28 cellular contexts compared by ENCODE assay signal in the genomic region with DNA sequence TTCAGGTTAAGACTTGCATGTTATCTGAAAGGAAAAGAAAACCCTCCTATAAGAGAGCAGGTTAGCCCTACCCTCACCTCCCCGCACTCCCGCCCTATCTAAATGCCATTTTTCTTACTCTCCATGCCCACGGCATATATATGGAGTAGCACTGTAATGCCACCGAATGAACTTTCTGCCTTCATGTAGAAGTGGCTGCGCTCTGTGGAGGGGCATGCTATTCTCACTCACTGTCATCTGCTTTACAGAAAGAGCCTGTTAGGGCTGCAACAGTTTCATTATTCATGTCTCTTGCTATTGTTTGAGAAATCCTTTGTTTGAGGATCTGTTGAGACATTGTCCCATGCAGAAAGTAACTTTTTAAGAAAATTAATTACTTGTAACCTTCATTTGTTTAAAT.
"Had no signal": no experiment of that assay in that cellular context is flagged by ENCODE, and none has a peak within 500 bp of the region (broad histone marks: within the 10 kb centered on the region; RNA-seq: fewer than 3 reads in every experiment).

No MANE protein-coding gene starts in this region.

- H3K27me3 ChIP-seq: brain microvascular endothelial cell, esophagus muscularis mucosa, pancreas, suprapubic skin, transverse colon, vagina had no signal

- H3K9me3 ChIP-seq: esophagus muscularis mucosa, mucosa of descending colon, pancreas, psoas muscle, suprapubic skin, transverse colon, vagina had no signal

- H3K4me1 ChIP-seq: pancreas, psoas muscle, transverse colon, vagina had no signal

- H3K27ac Mint-ChIP-seq: activated B cell treated with CpG ODN at 0.5 μM for 24 hours; activated CD4-positive, alpha-beta T cell treated with anti-CD3 and anti-CD28 coated beads for 36 hours; activated naive CD4-positive, alpha-beta T cell treated with anti-CD3 and anti-CD28 coated beads, Interleukin-2, amount 50 U/mL, for 72 hours; activated T-cell treated with anti-CD3 and anti-CD28 coated beads, Interleukin-2, amount 50 U/mL, for 24 hours; activated T-helper 17 cell treated with anti-CD3 and anti-CD28 coated beads, Interleukin-2, amount 50 U/mL, for 72 hours; memory B cell; stimulated activated effector memory CD8-positive, alpha-beta T cell treated with anti-CD3 and anti-CD28 coated beads, Interleukin-12 subunit alpha, Interleukin-12 subunit beta, amount 100 ng/mL, for 72 hours; stimulated activated naive CD8-positive, alpha-beta T cell treated with anti-CD3 and anti-CD28 coated beads, Interleukin-15, amount 100 ng/mL, for 72 hours; T-helper 1 cell treated with Interleukin-12 subunit alpha and Interleukin-12 subunit beta and Interleukin-4 antibody, amounts not matched to agents 30 μg/mL and 1 μg/mL, for 36 hours had no signal

- H3K27ac ChIP-seq: brain microvascular endothelial cell, pancreas, psoas muscle, suprapubic skin, transverse colon, vagina had no signal

- H3K4me1 Mint-ChIP-seq: activated B cell treated with CpG ODN at 0.5 μM for 24 hours; activated CD4-positive, alpha-beta T cell treated with anti-CD3 and anti-CD28 coated beads for 36 hours; activated T-helper 17 cell treated with anti-CD3 and anti-CD28 coated beads, Interleukin-2, amount 50 U/mL, for 72 hours; memory B cell; stimulated activated effector memory CD8-positive, alpha-beta T cell treated with anti-CD3 and anti-CD28 coated beads, Interleukin-12 subunit alpha, Interleukin-12 subunit beta, amount 100 ng/mL, for 72 hours; stimulated activated naive CD8-positive, alpha-beta T cell treated with anti-CD3 and anti-CD28 coated beads, Interleukin-15, amount 100 ng/mL, for 72 hours had no signal

- H3K4me3 ChIP-seq: mucosa of descending colon, psoas muscle, transverse colon, vagina had no signal

- ATAC-seq: activated CD4-positive, alpha-beta T cell treated with anti-CD3 and anti-CD28 coated beads for 36 hours; activated naive CD4-positive, alpha-beta T cell treated with anti-CD3 and anti-CD28 coated beads, Interleukin-2, amount 50 U/mL, for 72 hours; activated T-helper 17 cell treated with anti-CD3 and anti-CD28 coated beads, Interleukin-2, amount 50 U/mL, for 72 hours; left colon; mucosa of descending colon; pancreas; psoas muscle; stimulated activated effector memory CD8-positive, alpha-beta T cell treated with anti-CD3 and anti-CD28 coated beads, Interleukin-12 subunit alpha, Interleukin-12 subunit beta, amount 100 ng/mL, for 72 hours; stimulated activated naive CD8-positive, alpha-beta T cell treated with anti-CD3 and anti-CD28 coated beads, Interleukin-15, amount 100 ng/mL, for 72 hours had no signal

- DNase-seq: activated B cell treated with CpG ODN at 0.5 μM for 24 hours; activated CD4-positive, alpha-beta T cell treated with anti-CD3 and anti-CD28 coated beads for 36 hours; activated CD4-positive, alpha-beta T cell treated with anti-CD3 and anti-CD28 coated beads, Interleukin-2, amount 50 U/mL, for 4 hours; activated CD8-positive, alpha-beta memory T cell treated with anti-CD3 and anti-CD28 coated beads for 24 hours; activated CD8-positive, alpha-beta memory T cell treated with anti-CD3 and anti-CD28 coated beads, Interleukin-2, amount 50 U/mL, for 4 hours; activated T-cell treated with anti-CD3 and anti-CD28 coated beads, Interleukin-2, amount 50 U/mL, for 24 hours; aorta; brain microvascular endothelial cell; caudate nucleus; effector memory CD4-positive, alpha-beta T cell; left colon; mucosa of descending colon; pancreas; psoas muscle; right cardiac atrium; stimulated activated CD4-positive, alpha-beta T cell treated with anti-CD3 and anti-CD28 coated beads, Interleukin-12 subunit alpha, Interleukin-12 subunit beta, amount 100 ng/mL, for 4 hours; stimulated activated CD4-positive, alpha-beta T cell treated with anti-CD3 and anti-CD28 coated beads, Interleukin-1b, Interleukin-23, amount 100 ng/mL, for 48 hours; stimulated activated naive CD8-positive, alpha-beta T cell treated with anti-CD3 and anti-CD28 coated beads, Interleukin-15, amount 100 ng/mL, for 72 hours; T1000; transverse colon had no signal

- H3K9me3 Mint-ChIP-seq: activated naive CD4-positive, alpha-beta T cell treated with anti-CD3 and anti-CD28 coated beads, Interleukin-2, amount 50 U/mL, for 72 hours; activated T-helper 17 cell treated with anti-CD3 and anti-CD28 coated beads, Interleukin-2, amount 50 U/mL, for 72 hours; stimulated activated naive CD8-positive, alpha-beta T cell treated with anti-CD3 and anti-CD28 coated beads, Interleukin-15, amount 100 ng/mL, for 72 hours; T-helper 1 cell treated with Interleukin-12 subunit alpha and Interleukin-12 subunit beta and Interleukin-4 antibody, amounts not matched to agents 30 μg/mL and 1 μg/mL, for 36 hours had no signal

- H3K36me3 Mint-ChIP-seq: activated naive CD4-positive, alpha-beta T cell treated with anti-CD3 and anti-CD28 coated beads, Interleukin-2, amount 50 U/mL, for 72 hours; memory B cell; stimulated activated effector memory CD8-positive, alpha-beta T cell treated with anti-CD3 and anti-CD28 coated beads, Interleukin-12 subunit alpha, Interleukin-12 subunit beta, amount 100 ng/mL, for 72 hours had no signal

- H3K4me3 Mint-ChIP-seq: activated B cell treated with CpG ODN at 0.5 μM for 24 hours; activated CD4-positive, alpha-beta T cell treated with anti-CD3 and anti-CD28 coated beads for 36 hours; activated T-cell treated with anti-CD3 and anti-CD28 coated beads, Interleukin-2, amount 50 U/mL, for 24 hours; activated T-helper 17 cell treated with anti-CD3 and anti-CD28 coated beads, Interleukin-2, amount 50 U/mL, for 72 hours; memory B cell; stimulated activated effector memory CD8-positive, alpha-beta T cell treated with anti-CD3 and anti-CD28 coated beads, Interleukin-12 subunit alpha, Interleukin-12 subunit beta, amount 100 ng/mL, for 72 hours; stimulated activated naive CD8-positive, alpha-beta T cell treated with anti-CD3 and anti-CD28 coated beads, Interleukin-15, amount 100 ng/mL, for 72 hours; T-helper 1 cell treated with Interleukin-12 subunit alpha and Interleukin-12 subunit beta and Interleukin-4 antibody, amounts not matched to agents 30 μg/mL and 1 μg/mL, for 36 hours had no signal

- H3K36me3 ChIP-seq: brain microvascular endothelial cell, esophagus muscularis mucosa, pancreas, suprapubic skin, transverse colon, vagina had no signal

- H3K27me3 Mint-ChIP-seq: activated B cell treated with CpG ODN at 0.5 μM for 24 hours; activated T-cell treated with anti-CD3 and anti-CD28 coated beads, Interleukin-2, amount 50 U/mL, for 24 hours; activated T-helper 17 cell treated with anti-CD3 and anti-CD28 coated beads, Interleukin-2, amount 50 U/mL, for 72 hours; memory B cell; stimulated activated naive CD8-positive, alpha-beta T cell treated with anti-CD3 and anti-CD28 coated beads, Interleukin-15, amount 100 ng/mL, for 72 hours had no signal
